In the genomic region with DNA sequence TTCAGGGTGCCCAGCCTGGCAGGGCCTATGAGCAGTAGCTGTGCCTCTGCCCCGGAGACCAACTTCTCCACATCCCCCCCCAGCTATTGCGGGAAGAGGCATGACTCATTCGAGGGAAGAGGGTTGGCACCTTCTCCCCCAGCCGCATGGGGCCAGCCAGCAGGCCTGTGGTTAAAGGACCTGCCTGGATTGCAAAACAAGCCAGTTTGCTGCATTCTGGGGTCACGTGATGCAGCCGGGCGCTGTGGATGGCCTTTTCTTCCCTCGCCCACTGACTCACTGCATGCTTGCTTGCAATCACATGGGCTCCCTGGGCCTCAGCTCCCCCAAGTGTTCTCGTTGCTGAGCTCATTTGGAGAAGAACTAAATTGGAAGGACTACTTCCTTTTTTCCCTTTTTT, we compare ENCODE assay signal across 8 cellular contexts.
DNase-seq lines count a peak whose midpoint lies in the region; ATAC-seq, FAIRE-seq and TF ChIP-seq lines count a peak whose summit lies in the region.

No MANE protein-coding gene starts in this region.

- peaks cover 0 to 6% (median 0%) of the 10 kb centered on the region in 4 experiments; a peak in 2 of 7 replicates for H3K4me1 ChIP-seq in H1 (replicated peaks in 1 of 4; ENCODE audit: control insufficient read depth in 3 of 4, insufficient read depth in 4 of 4, low read length in 3 of 4)
- peaks cover 17% of the 10 kb centered on the region for H3K4me1 ChIP-seq in mesenchymal stem cell (ENCODE audit: control insufficient read depth, insufficient read depth, low read depth, low read length)
- H3K4me1 ChIP-seq in uterus: no peaks in the 10 kb centered on the region

- H3K79me1 ChIP-seq in H1 (ENCODE audit: low read depth, low read length) (no peaks in the 10 kb centered on the region), mesenchymal stem cell (replicated peaks; ENCODE audit: low read length, poor library complexity, severe bottlenecking) (no peaks in the 10 kb centered on the region)

- no peak overlapping the region for H2BK120ac ChIP-seq in H1 (replicated peaks; ENCODE audit: low read depth, low read length)
- peak overlapping the region; percentile 94 for H2BK120ac ChIP-seq in mesenchymal stem cell (ENCODE audit: low read depth, low read length)

- H3K27me3 Mint-ChIP-seq in stimulated activated memory B cell treated with anti-CD40 and anti-IgM and Interleukin-4, amounts not matched to agents 10 μg/mL and 1 μg/mL and 100 μg/mL, for 72 hours: no peaks in the 10 kb centered on the region

- H3K4me3 ChIP-seq in H1 (ENCODE audit: extremely low read depth in 1 of 4, insufficient read depth in 2 of 4, low read depth in 3 of 4, low read length in 4 of 4): no peak overlapping the region
- H3K4me3 ChIP-seq in mesenchymal stem cell (ENCODE audit: insufficient read depth in 1 of 2, low read depth in 1 of 2, low read length in 2 of 2): no peak overlapping the region
- H3K4me3 ChIP-seq in uterus: no peak overlapping the region

- no peaks in the 10 kb centered on the region for H4K20me1 ChIP-seq in H1 (replicated peaks in 1 of 2; ENCODE audit: control insufficient read depth in 1 of 2, insufficient read depth in 2 of 2, low read length in 2 of 2)

- H3K14ac ChIP-seq in H1 (ENCODE audit: insufficient read length): no peak overlapping the region
- H3K14ac ChIP-seq in mesenchymal stem cell (ENCODE audit: low read length in 2 of 2): no peak overlapping the region

- H3K27ac ChIP-seq in H1 (ENCODE audit: low read depth, low read length) (no peak overlapping the region), mesenchymal stem cell (ENCODE audit: low read length, poor library complexity, severe bottlenecking) (peak overlapping the region; percentile 32), uterus (no peak overlapping the region)

- H2AK5ac ChIP-seq in H1 (ENCODE audit: low read depth, low read length) (no peak overlapping the region), mesenchymal stem cell (ENCODE audit: low read length, severe bottlenecking) (no peak overlapping the region)

- H3K9ac ChIP-seq in H1 (replicated peaks in 1 of 4; ENCODE audit: extremely low read depth in 1 of 4, low read depth in 3 of 4, low read length in 3 of 4): no peak overlapping the region
- peak overlapping the region; percentile 65 for H3K9ac ChIP-seq in mesenchymal stem cell (ENCODE audit: low read length)

- H4K8ac ChIP-seq in H1 (ENCODE audit: extremely low read depth, insufficient read depth, low read length) (no peak overlapping the region; the same call in 1 of the 2 replicates), mesenchymal stem cell (ENCODE audit: low read length) (peak overlapping the region; percentile 24)

- H4K91ac ChIP-seq in H1 (replicated peaks; ENCODE audit: insufficient read length, low read length): no peak overlapping the region
- no peak overlapping the region for H4K91ac ChIP-seq in mesenchymal stem cell (ENCODE audit: low read length)

- TF ChIP-seq POLR2A in H1 (IDR thresholded peaks at IDR 0.05; ENCODE audit: control extremely low read depth in 1 of 2, low read depth in 2 of 2, low read length in 2 of 2): no peak
- TF ChIP-seq POLR2A in uterus (IDR thresholded peaks at IDR 0.05): no peak

- H2BK20ac ChIP-seq in H1 (ENCODE audit: low read length): no peak overlapping the region

- DNase-seq in GM04503 (ENCODE audit: low read depth) (peak; percentile 96), RPMI7951 (ENCODE audit: low read depth) (peak; percentile 100), H1 (ENCODE audit: low read depth in 1 of 2, low spot score in 2 of 2) (no peak), mesenchymal stem cell (peak; percentile 97), uterus (peak; percentile 63 to 71), NCI-H128 (lab: John Stamatoyannopoulos, UW; ENCODE audit: unreplicated experiment) (no peak)

- H3K4me1 Mint-ChIP-seq in stimulated activated memory B cell treated with anti-CD40 and anti-IgM and Interleukin-4, amounts not matched to agents 10 μg/mL and 1 μg/mL and 100 μg/mL, for 72 hours: no peaks in the 10 kb centered on the region

- ATAC-seq in stimulated activated memory B cell treated with anti-CD40 and anti-IgM and Interleukin-4, amounts not matched to agents 10 μg/mL and 1 μg/mL and 100 μg/mL, for 72 hours: no peak
- ATAC-seq in GM19035 (IDR thresholded peaks at IDR 0.05; ENCODE audit: unreplicated experiment): no peak

- no peak overlapping the region for H4K5ac ChIP-seq in H1 (ENCODE audit: insufficient read length, low read depth, low read length)

- TF ChIP-seq EP300 in H1 (IDR thresholded peaks at IDR 0.05; ENCODE audit: borderline replicate concordance in 1 of 2, low read depth in 2 of 2, low read length in 2 of 2): no peak

- H3K36me3 Mint-ChIP-seq in stimulated activated memory B cell treated with anti-CD40 and anti-IgM and Interleukin-4, amounts not matched to agents 10 μg/mL and 1 μg/mL and 100 μg/mL, for 72 hours: no peaks in the 10 kb centered on the region

- no peak for FAIRE-seq in H1 (lab: Jason Lieb, UNC)

- POLR2A ChIA-PET in H1 (lab: Charles Lee; ENCODE audit: partially characterized antibody): no interaction called here

- H3K36me3 ChIP-seq in H1 (ENCODE audit: control insufficient read depth in 2 of 4, insufficient read depth in 4 of 4, low read length in 3 of 4) (no peaks in the 10 kb centered on the region), mesenchymal stem cell (ENCODE audit: control insufficient read depth in 1 of 2, insufficient read depth in 2 of 2, low read depth in 1 of 2, low read length in 2 of 2) (no peaks in the 10 kb centered on the region), uterus (no peaks in the 10 kb centered on the region)

- H3K18ac ChIP-seq in H1 (ENCODE audit: extremely low read depth, low read length): no peak overlapping the region
- peak overlapping the region in 1 of 2 experiments; percentile 34 for H3K18ac ChIP-seq in mesenchymal stem cell (ENCODE audit: low read depth in 1 of 2, low read length in 2 of 2)

- H3K4me3 Mint-ChIP-seq in stimulated activated memory B cell treated with anti-CD40 and anti-IgM and Interleukin-4, amounts not matched to agents 10 μg/mL and 1 μg/mL and 100 μg/mL, for 72 hours: no peak overlapping the region

- WGBS in H1 (ENCODE audit: extremely low coverage in 1 of 2, insufficient coverage in 1 of 2, insufficient read length in 1 of 2, insufficient replicate concordance in 2 of 2, low coverage in 1 of 2, low lambda C conversion rate in 2 of 2, missing lambda C conversion rate in 1 of 2), 2 experiments: 97% methylated on average over 7 of the region's 9 CpGs; no CpG with 5 or more reads in 1 of the 2 experiments
- WGBS in mesenchymal stem cell: 6% methylated on average over 8 of the region's 9 CpGs

- H3K23me2 ChIP-seq in H1 (ENCODE audit: low read depth, low read length): no peaks in the 10 kb centered on the region; the same call in 1 of the 2 replicates

- TF ChIP-seq CTCF in H1 (IDR thresholded peaks at IDR 0.05; ENCODE audit: control extremely low read depth in 1 of 3, insufficient read depth in 1 of 3, low read depth in 1 of 3, low read length in 3 of 3) (no peak), uterus (IDR thresholded peaks at IDR 0.05) (no peak)

- no peak overlapping the region for H3K27ac Mint-ChIP-seq in stimulated activated memory B cell treated with anti-CD40 and anti-IgM and Interleukin-4, amounts not matched to agents 10 μg/mL and 1 μg/mL and 100 μg/mL, for 72 hours

- no peak for TF ChIP-seq RAD21 in H1 (IDR thresholded peaks at IDR 0.05 in 1 of 2, conservative IDR thresholded peaks at IDR 0.05 in 1 of 2; ENCODE audit: low read depth in 2 of 2, low read length in 2 of 2)

- no peak overlapping the region for H2BK15ac ChIP-seq in H1 (ENCODE audit: low read length)
- no peak overlapping the region for H2BK15ac ChIP-seq in mesenchymal stem cell (ENCODE audit: low read depth, poor library complexity, severe bottlenecking)

- H2BK5ac ChIP-seq in H1 (ENCODE audit: low read depth, low read length) (no peak overlapping the region), mesenchymal stem cell (ENCODE audit: low read depth, low read length, poor library complexity, severe bottlenecking) (no peak overlapping the region)

- no peaks in the 10 kb centered on the region for H3K79me2 ChIP-seq in H1 (ENCODE audit: control insufficient read depth in 1 of 2, insufficient read depth in 2 of 2, low read length in 2 of 2)

- H3K9me3 Mint-ChIP-seq in stimulated activated memory B cell treated with anti-CD40 and anti-IgM and Interleukin-4, amounts not matched to agents 10 μg/mL and 1 μg/mL and 100 μg/mL, for 72 hours: no peaks in the 10 kb centered on the region

- no peak overlapping the region for H3K56ac ChIP-seq in H1 (replicated peaks; ENCODE audit: insufficient read length, low read depth, low read length)

- no peak overlapping the region for H3K4me2 ChIP-seq in H1 (ENCODE audit: insufficient read depth in 1 of 2, low read depth in 2 of 2, low read length in 2 of 2)
- H3K4me2 ChIP-seq in mesenchymal stem cell (ENCODE audit: low read length, poor library complexity, severe bottlenecking): no peak overlapping the region

- H3K4ac ChIP-seq in H1 (replicated peaks; ENCODE audit: insufficient read length, low read depth, low read length) (no peak overlapping the region), mesenchymal stem cell (ENCODE audit: low read depth in 1 of 2, low read length in 2 of 2) (peak overlapping the region in 1 of 2 experiments; percentile 36)

- CTCF ChIA-PET in H1 (lab: Charles Lee; ENCODE audit: partially characterized antibody): no interaction called here

- no peaks in the 10 kb centered on the region for H3K27me3 ChIP-seq in H1 (replicated peaks in 1 of 4; ENCODE audit: control insufficient read depth in 3 of 4, extremely low read depth in 1 of 4, insufficient read depth in 3 of 4, low read length in 3 of 4)
- H3K27me3 ChIP-seq in mesenchymal stem cell (ENCODE audit: control insufficient read depth in 1 of 2, insufficient read depth in 1 of 2, low read length in 2 of 2): no peaks in the 10 kb centered on the region
- no peaks in the 10 kb centered on the region for H3K27me3 ChIP-seq in uterus

- no peaks in the 10 kb centered on the region for H3K9me3 ChIP-seq in H1 (ENCODE audit: insufficient read depth in 2 of 2, low read depth in 1 of 2, low read length in 1 of 2)
- H3K9me3 ChIP-seq in mesenchymal stem cell (ENCODE audit: control insufficient read depth, low read length): no peaks in the 10 kb centered on the region
- no peaks in the 10 kb centered on the region for H3K9me3 ChIP-seq in uterus

- no peak overlapping the region for H2AFZ ChIP-seq in H1 (ENCODE audit: low read length)
- no peak overlapping the region for H2AFZ ChIP-seq in mesenchymal stem cell (ENCODE audit: low read depth, low read length)

- H3K23ac ChIP-seq in H1 (ENCODE audit: insufficient read length) (no peak overlapping the region), mesenchymal stem cell (ENCODE audit: low read length in 2 of 2) (no peak overlapping the region)

- H2BK12ac ChIP-seq in H1 (ENCODE audit: low read depth, low read length) (no peak overlapping the region), mesenchymal stem cell (ENCODE audit: low read length in 2 of 2) (peak overlapping the region; percentile 33 to 37)

- intact Hi-C loops in uterus (cut with DNase I; ENCODE audit: low total_unique reads): no loop called here

TF ChIP-seq in H1, 55 proteins besides CTCF, POLR2A, EP300 and RAD21 (continues in another document):
- TF ChIP-seq KDM4A (IDR thresholded peaks at IDR 0.05; ENCODE audit: low read depth, low read length, severe bottlenecking): no peak

Comparison
In these comparisons a context has a peak if more than half of its experiments do, and no peak if none do; other contexts are left out.
1. DNase-seq: peak in GM04503 (single experiment), RPMI7951 (single experiment), mesenchymal stem cell (single experiment) and uterus (2 of 2); none in H1 (0 of 2) and NCI-H128 (single experiment).